ENCODE assay signal across 23 cellular contexts in genomic region chr11:47989779-47990178, GRCh38. TPM values are rescaled to one million over a fixed set of nuclear protein-coding genes. Genes with fewer than 3 reads are reported as not detected.
DNase-seq lines count a peak whose midpoint lies in the region; ATAC-seq, FAIRE-seq and TF ChIP-seq lines count a peak whose summit lies in the region.
"Had no signal": no experiment of that assay in that cellular context is flagged by ENCODE, and none has a peak within 500 bp of the region (broad histone marks: within the 10 kb centered on the region; RNA-seq: fewer than 3 reads in every experiment).

No MANE protein-coding gene starts in this region.

- no peak for TF ChIP-seq RAD21 in A549 (conservative IDR thresholded peaks at IDR 0.05 in 1 of 2, IDR thresholded peaks at IDR 0.05 in 1 of 2)
- TF ChIP-seq RAD21 in HCT116 (IDR thresholded peaks at IDR 0.05; ENCODE audit: low read depth): no peak

- H3K4me2 ChIP-seq in A549 (peak overlapping the region; percentile 91), HCT116 (ENCODE audit: low read length) (peak overlapping the region; percentile 82), astrocyte (ENCODE audit: low read length) (no peak overlapping the region)
- H3K4me2 ChIP-seq: SK-N-SH had no signal

- H3K36me3 ChIP-seq in HCT116 (ENCODE audit: control insufficient read depth in 1 of 2, insufficient read depth in 2 of 2, low read length in 2 of 2) (no peaks in the 10 kb centered on the region), astrocyte (ENCODE audit: insufficient read depth, low read length) (no peaks in the 10 kb centered on the region)
- H3K36me3 ChIP-seq in naive thymus-derived CD4-positive, alpha-beta T cell (ENCODE audit: control insufficient read depth in 2 of 3, insufficient read depth in 3 of 3, low read length in 3 of 3): no peaks in the 10 kb centered on the region

- H3K4me3 ChIP-seq in A549 (0 out of 3 replicates have a peak overlapping the region, but pooled peaks have one; percentile 7), HCT116 (replicated peaks in 1 of 2; ENCODE audit: low read depth in 1 of 2, low read length in 2 of 2) (peak overlapping the region in 1 of 2 experiments; percentile 50; a peak in 1 of 4 replicates), astrocyte (ENCODE audit: insufficient read depth, low read depth, low read length) (no peak overlapping the region)
- H3K4me3 ChIP-seq in naive thymus-derived CD4-positive, alpha-beta T cell (ENCODE audit: low read length): no peak overlapping the region
- H3K4me3 ChIP-seq: dorsolateral prefrontal cortex had no signal

- H2AFZ ChIP-seq in HCT116 (ENCODE audit: low read depth, low read length, poor library complexity, severe bottlenecking) (no peak overlapping the region), astrocyte (ENCODE audit: low read depth, low read length) (no peak overlapping the region)

- H3K27ac ChIP-seq in A549 (peak overlapping the region; percentile 97 to 100), HCT116 (ENCODE audit: low read depth, low read length) (no peak overlapping the region; the same call in 1 of the 2 replicates), astrocyte (ENCODE audit: low read depth, low read length) (no peak overlapping the region)
- H3K27ac ChIP-seq in naive thymus-derived CD4-positive, alpha-beta T cell (ENCODE audit: low read depth, low read length): no peak overlapping the region

- ATAC-seq in A549 (no peak), HCT116 (no peak), GM19395 (IDR thresholded peaks at IDR 0.05; ENCODE audit: unreplicated experiment) (no peak), HG02840 (IDR thresholded peaks at IDR 0.05; ENCODE audit: low FRiP score, unreplicated experiment) (no peak), GM18517 (IDR thresholded peaks at IDR 0.05; ENCODE audit: unreplicated experiment) (no peak), HG02610 (IDR thresholded peaks at IDR 0.05; ENCODE audit: unreplicated experiment) (no peak)
- no peak for ATAC-seq in naive thymus-derived CD4-positive, alpha-beta T cell
- ATAC-seq: esophagus mucosa; stimulated activated naive CD8-positive, alpha-beta T cell treated with anti-CD3 and anti-CD28 coated beads, Interleukin-15, Interleukin-2, amounts not matched to agents 100 U/mL and 50 U/mL, for 24 hours had no signal

- POLR2A ChIA-PET in A549 (lab: Yijun Ruan, JAX) (interaction anchor here (0.7 to 1.6 kb wide), 3 partner anchors 10 to 58 kb away, joined by 5 to 9 read pairs (median 6); partner anchors contain the start of gene PTPRJ), HCT116 (lab: Charles Lee) (no interaction called here)
- POLR2A ChIA-PET in naive thymus-derived CD4-positive, alpha-beta T cell (lab: Charles Lee): interaction anchor here (0.7 to 1.8 kb wide), 4 partner anchors 8 to 17 kb away, joined by 3 to 5 read pairs (median 4); no protein-coding TSS in a partner anchor

- WGBS in A549 (ENCODE audit: missing lambda C conversion rate): 7% methylated on average over 2 of the region's 2 CpGs

- H3K27me3 ChIP-seq in HCT116 (ENCODE audit: insufficient read depth, low read length): no peaks in the 10 kb centered on the region
- no peaks in the 10 kb centered on the region for H3K27me3 ChIP-seq in astrocyte (ENCODE audit: insufficient read depth, low read length)
- no peaks in the 10 kb centered on the region for H3K27me3 ChIP-seq in naive thymus-derived CD4-positive, alpha-beta T cell (ENCODE audit: control insufficient read depth in 2 of 2, insufficient read depth in 2 of 2, low read length in 2 of 2)
- H3K27me3 ChIP-seq: dorsolateral prefrontal cortex had no signal

- FAIRE-seq in A549 (lab: Jason Lieb, UNC): no peak
- FAIRE-seq in astrocyte (lab: Jason Lieb, UNC): no peak
- FAIRE-seq: RCC 7860, TTC549 had no signal

- H4K20me1 ChIP-seq in HCT116 (ENCODE audit: insufficient read depth) (no peaks in the 10 kb centered on the region), astrocyte (ENCODE audit: insufficient read depth, low read length) (peaks cover 52% of the 10 kb centered on the region)

- H3K4me1 Mint-ChIP-seq in astrocyte (ENCODE audit: low read depth, unreplicated experiment): peaks cover 15% of the 10 kb centered on the region
- H3K4me1 Mint-ChIP-seq in naive thymus-derived CD4-positive, alpha-beta T cell: peaks cover 10 to 70% (median 58%) of the 10 kb centered on the region in 7 donors

- TF ChIP-seq CTCF in A549 (IDR thresholded peaks at IDR 0.05) (no peak), HCT116 (IDR thresholded peaks at IDR 0.05 in 2 of 3, conservative IDR thresholded peaks at IDR 0.05 in 1 of 3; ENCODE audit: borderline replicate concordance in 1 of 3, insufficient read depth in 1 of 3, low read depth in 2 of 3, low read length in 2 of 3) (no peak), astrocyte (IDR thresholded peaks at IDR 0.05; ENCODE audit: insufficient read depth, low read depth, low read length) (no peak)

- H3K9ac ChIP-seq in HCT116 (ENCODE audit: low read length): peak overlapping the region; percentile 58
- H3K9ac ChIP-seq in astrocyte (ENCODE audit: low read length): no peak overlapping the region
- H3K9ac ChIP-seq: SK-N-SH had no signal

- H3K27ac Mint-ChIP-seq in astrocyte (ENCODE audit: unreplicated experiment): peak overlapping the region; percentile 2
- H3K27ac Mint-ChIP-seq in naive thymus-derived CD4-positive, alpha-beta T cell: peak overlapping the region in 8 of 9 donors; percentile 15 to 85 (median 30)
- H3K27ac Mint-ChIP-seq: activated CD4-positive, alpha-beta T cell treated with anti-CD3 and anti-CD28 coated beads, Interleukin-2, amount 10 ng/mL, durations not matched to agents 7 days and 5 days; nephron progenitor cell had no signal

- RAD21 ChIA-PET in HCT116 (lab: Charles Lee; ENCODE audit: low non-redundant PET in 1 of 2, low total read pairs in 2 of 2, uncharacterized antibody in 2 of 2, unreplicated experiment in 2 of 2): no interaction called here

- H3K9me2 ChIP-seq in HCT116 (ENCODE audit: insufficient read depth): no peaks in the 10 kb centered on the region
- H3K9me2 ChIP-seq: SK-N-SH had no signal

- BruUV-seq in HCT116 (replicated peaks; lab: Mats Ljungman, UMichigan): no TSS peak

- no peaks in the 10 kb centered on the region for H3K27me3 Mint-ChIP-seq in astrocyte (ENCODE audit: low read depth, unreplicated experiment)
- H3K27me3 Mint-ChIP-seq in naive thymus-derived CD4-positive, alpha-beta T cell: no peaks in the 10 kb centered on the region
- H3K27me3 Mint-ChIP-seq: activated CD4-positive, alpha-beta T cell treated with anti-CD3 and anti-CD28 coated beads, Interleukin-2, amount 10 ng/mL, durations not matched to agents 7 days and 5 days; brain had no signal

- DNase-seq in A549 (ENCODE audit: low read depth in 1 of 2, low spot score in 1 of 2) (no peak), HCT116 (ENCODE audit: low read depth, low spot score) (no peak), astrocyte (ENCODE audit: low read depth) (no peak)
- DNase-seq in naive thymus-derived CD4-positive, alpha-beta T cell: no peak
- DNase-seq: activated CD4-positive, alpha-beta T cell treated with anti-CD3 and anti-CD28 coated beads, Interleukin-2, amount 10 ng/mL, durations not matched to agents 7 days and 5 days; activated naive CD4-positive, alpha-beta T cell treated with Interleukin-2 at 50 U/mL for 16 hours; COR-L47; dorsolateral prefrontal cortex; KBM-7; NCI-H1092; NCI-H2107; NCI-H524 treated with DMSO at 0.1 percent for 48 hours; nephron progenitor cell; SK-N-SH; stimulated activated naive CD8-positive, alpha-beta T cell treated with anti-CD3 and anti-CD28 coated beads, Interleukin-15, Interleukin-2, amounts not matched to agents 100 U/mL and 50 U/mL, for 24 hours had no signal

- CTCF ChIA-PET in A549 (lab: Yijun Ruan, JAX): interaction anchor here (0.7 to 1.3 kb wide), 3 partner anchors 33 to 119 kb away, joined by 3 to 7 read pairs (median 3); no protein-coding TSS in a partner anchor
- CTCF ChIA-PET in HCT116 (lab: Charles Lee): no interaction called here
- CTCF ChIA-PET in naive thymus-derived CD4-positive, alpha-beta T cell (lab: Charles Lee): interaction anchor here (0.6 to 1.1 kb wide), 2 partner anchors 159 to 183 kb away, joined by 3 to 4 read pairs; no protein-coding TSS in a partner anchor

- no peaks in the 10 kb centered on the region for H3K9me3 Mint-ChIP-seq in astrocyte (ENCODE audit: unreplicated experiment)
- H3K9me3 Mint-ChIP-seq in naive thymus-derived CD4-positive, alpha-beta T cell: no peaks in the 10 kb centered on the region
- H3K9me3 Mint-ChIP-seq: activated CD4-positive, alpha-beta T cell treated with anti-CD3 and anti-CD28 coated beads, Interleukin-2, amount 10 ng/mL, durations not matched to agents 7 days and 5 days; brain; nephron progenitor cell had no signal

- H3K4me1 ChIP-seq in A549 (peaks cover 93% of the 10 kb centered on the region), HCT116 (ENCODE audit: control insufficient read depth in 1 of 2, insufficient read depth in 2 of 2, low read length in 2 of 2) (peaks cover 85 to 89% of the 10 kb centered on the region in 2 experiments), astrocyte (ENCODE audit: insufficient read depth, low read length) (peaks cover 20% of the 10 kb centered on the region)
- H3K4me1 ChIP-seq in naive thymus-derived CD4-positive, alpha-beta T cell (ENCODE audit: control insufficient read depth in 2 of 2, insufficient read depth in 2 of 2, low read length in 2 of 2): peaks cover 6 to 17% of the 10 kb centered on the region in 2 donors

- H3K4me3 Mint-ChIP-seq in astrocyte (ENCODE audit: unreplicated experiment): no peak overlapping the region
- peak overlapping the region in 5 of 10 donors; percentile 4 to 44 (median 24) for H3K4me3 Mint-ChIP-seq in naive thymus-derived CD4-positive, alpha-beta T cell
- H3K4me3 Mint-ChIP-seq: activated CD4-positive, alpha-beta T cell treated with anti-CD3 and anti-CD28 coated beads, Interleukin-2, amount 10 ng/mL, durations not matched to agents 7 days and 5 days; nephron progenitor cell had no signal

- H3K79me2 ChIP-seq in HCT116 (ENCODE audit: insufficient read depth, low read length) (peaks cover 59% of the 10 kb centered on the region), astrocyte (ENCODE audit: insufficient read depth, low read length) (peaks cover 92% of the 10 kb centered on the region)

- no peaks in the 10 kb centered on the region for H3K9me3 ChIP-seq in A549
- H3K9me3 ChIP-seq in HCT116 (ENCODE audit: control insufficient read depth in 1 of 2, insufficient read depth in 1 of 2, low read depth in 1 of 2, low read length in 2 of 2): no peaks in the 10 kb centered on the region
- no peaks in the 10 kb centered on the region for H3K9me3 ChIP-seq in astrocyte (ENCODE audit: insufficient read depth, low read depth, low read length)
- H3K9me3 ChIP-seq in naive thymus-derived CD4-positive, alpha-beta T cell (ENCODE audit: control insufficient read depth in 2 of 3, low read length in 3 of 3): no peaks in the 10 kb centered on the region
- H3K9me3 ChIP-seq: SK-N-SH had no signal

- no peak for TF ChIP-seq EP300 in A549 (IDR thresholded peaks at IDR 0.05)

- intact Hi-C loops in HCT116 (cut with micrococcal nuclease): loop anchor here (5.0 kb wide), 1 partner anchor 57 kb away; no protein-coding TSS in a partner anchor
- intact Hi-C loops in naive thymus-derived CD4-positive, alpha-beta T cell (cut with micrococcal nuclease): no loop called here

- H3K36me3 Mint-ChIP-seq in astrocyte (ENCODE audit: low read depth, unreplicated experiment): no peaks in the 10 kb centered on the region
- H3K36me3 Mint-ChIP-seq in naive thymus-derived CD4-positive, alpha-beta T cell: peaks cover 0 to 24% (median 4%) of the 10 kb centered on the region in 5 donors
- H3K36me3 Mint-ChIP-seq: brain had no signal

- TF ChIP-seq POLR2A in A549 (IDR thresholded peaks at IDR 0.05; ENCODE audit: low read length) (no peak), HCT116 (IDR thresholded peaks at IDR 0.05; ENCODE audit: borderline replicate concordance, extremely low read depth, insufficient read depth, insufficient read length) (no peak)

RNA-seq across cellular contexts. Expression of gene PTPRJ, which starts 9.4 kb away (rescaled TPM):
- polyA plus RNA-seq in A549 (2011; rRNA removed) (30.3 and 46.2 TPM in 2 replicates), A549 (2017; fragmentation: RNase III; extraction: RNeasy Plus Mini Kit Qiagen cat#74134 plus additional on column Dnase treatment) (47.0 to 55.6 TPM (median 50.5 TPM) in 3 replicates)
- polyA plus RNA-seq in A549 (2012; cell fraction: cytosol; rRNA removed): 15.4 and 22.0 TPM in 2 replicates
- 23.1 and 39.4 TPM in 2 replicates for polyA plus RNA-seq in A549 (2012; cell fraction: nucleus; rRNA removed)
- 62.1 and 63.5 TPM in 2 replicates for polyA minus RNA-seq in A549 (2011; rRNA and poly(A)+ RNA removed)
- total RNA-seq in HCT116 (2021; ENCODE audit: unreplicated experiment) (19.1 TPM), astrocyte (17.4 and 22.9 TPM in 2 replicates)
- 8.9 and 9.6 TPM in 2 replicates for polyA plus RNA-seq in HCT116 (2012)
- total RNA-seq in naive thymus-derived CD4-positive, alpha-beta T cell: 10 to 100 TPM; 31.8 to 82.3 (median 53.9) TPM
- polyA plus RNA-seq in naive thymus-derived CD4-positive, alpha-beta T cell: 10 to 100 TPM in 1 of 2 donors, 1 to 10 TPM in 1; 7.0 to 11.8 TPM

Comparison
In these comparisons a context has a peak if more than half of its experiments do, and no peak if none do; other contexts are left out.
1. H3K27ac ChIP-seq: peak in A549 (2 of 2); none in HCT116 (single experiment), astrocyte (single experiment) and naive thymus-derived CD4-positive, alpha-beta T cell (single experiment).
2. Of the 6 proteins assayed by ChIP-seq in both A549 and HCT116: peak only in A549: none; only in HCT116: MAX; in both: none; in neither: 4; mixed calls (peak in some experiments, not most) for 1.